2 cellular contexts compared by ENCODE assay signal in the genomic region with DNA sequence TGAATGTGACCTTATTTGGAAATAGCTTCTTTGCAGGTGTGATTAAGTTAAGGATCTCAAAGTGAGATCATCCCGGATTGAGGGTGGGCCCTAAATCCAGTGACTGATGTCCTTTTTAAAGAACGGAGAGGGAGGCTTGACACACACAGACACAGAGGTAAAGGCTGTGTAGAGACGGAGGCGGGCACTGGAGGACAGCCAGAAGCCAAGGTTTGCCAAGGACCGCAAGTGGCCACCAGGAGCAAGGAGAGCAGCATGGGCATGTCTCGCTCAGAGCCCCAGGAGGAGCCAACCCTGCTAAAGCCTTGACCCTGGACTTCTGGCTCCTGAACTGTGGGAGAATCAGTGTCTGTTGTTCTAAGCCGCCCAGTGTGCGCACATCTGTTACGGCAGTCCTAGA.
TF ChIP-seq lines count a peak whose summit lies in the region.

No MANE protein-coding gene starts in this region.

TF ChIP-seq in Ishikawa, 13 proteins besides CTCF, POLR2A, EP300 and RAD21:
- TF ChIP-seq CEBPB (IDR thresholded peaks at IDR 0.05), result no peak
- TF ChIP-seq TEAD4 (IDR thresholded peaks at IDR 0.05), result no peak
- peak; percentile 42; the same call in 1 of the 2 replicates for TF ChIP-seq NFIC (IDR thresholded peaks at IDR 0.05)

TF ChIP-seq in K562, 482 proteins besides CTCF, POLR2A, EP300 and RAD21:
- no peak for TF ChIP-seq SMARCB1 (IDR thresholded peaks at IDR 0.05; ENCODE audit: insufficient read length, low read depth)
- peak in 1 of 2 experiments; percentile 66; a peak in 1 of 4 replicates for TF ChIP-seq SRF (CRISPR knock-in tag; IDR thresholded peaks at IDR 0.05)
- TF ChIP-seq, protein P1, sequence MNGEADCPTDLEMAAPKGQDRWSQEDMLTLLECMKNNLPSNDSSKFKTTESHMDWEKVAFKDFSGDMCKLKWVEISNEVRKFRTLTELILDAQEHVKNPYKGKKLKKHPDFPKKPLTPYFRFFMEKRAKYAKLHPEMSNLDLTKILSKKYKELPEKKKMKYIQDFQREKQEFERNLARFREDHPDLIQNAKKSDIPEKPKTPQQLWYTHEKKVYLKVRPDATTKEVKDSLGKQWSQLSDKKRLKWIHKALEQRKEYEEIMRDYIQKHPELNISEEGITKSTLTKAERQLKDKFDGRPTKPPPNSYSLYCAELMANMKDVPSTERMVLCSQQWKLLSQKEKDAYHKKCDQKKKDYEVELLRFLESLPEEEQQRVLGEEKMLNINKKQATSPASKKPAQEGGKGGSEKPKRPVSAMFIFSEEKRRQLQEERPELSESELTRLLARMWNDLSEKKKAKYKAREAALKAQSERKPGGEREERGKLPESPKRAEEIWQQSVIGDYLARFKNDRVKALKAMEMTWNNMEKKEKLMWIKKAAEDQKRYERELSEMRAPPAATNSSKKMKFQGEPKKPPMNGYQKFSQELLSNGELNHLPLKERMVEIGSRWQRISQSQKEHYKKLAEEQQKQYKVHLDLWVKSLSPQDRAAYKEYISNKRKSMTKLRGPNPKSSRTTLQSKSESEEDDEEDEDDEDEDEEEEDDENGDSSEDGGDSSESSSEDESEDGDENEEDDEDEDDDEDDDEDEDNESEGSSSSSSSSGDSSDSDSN (IDR thresholded peaks at IDR 0.05; ENCODE audit: borderline replicate concordance in 1 of 2, low read depth in 2 of 2, low read length in 2 of 2), result no peak
